In genomic region chr4:143531368-143531767, GRCh38 we compare ENCODE assay signal across 9 cellular contexts. TPM values are rescaled to one million over a fixed set of nuclear protein-coding genes. Genes with fewer than 3 reads are reported as not detected.
DNase-seq lines count a peak whose midpoint lies in the region; ATAC-seq and TF ChIP-seq lines count a peak whose summit lies in the region.
"Had no signal": no experiment of that assay in that cellular context is flagged by ENCODE, and none has a peak within 500 bp of the region (broad histone marks: within the 10 kb centered on the region; RNA-seq: fewer than 3 reads in every experiment).

No MANE protein-coding gene starts in this region.

- no peak overlapping the region for H3K4me3 Mint-ChIP-seq in MCF 10A (ENCODE audit: unreplicated experiment)
- H3K4me3 Mint-ChIP-seq: stimulated activated naive B cell treated with anti-CD40 and anti-IgM and Interleukin-4, amounts not matched to agents 10 μg/mL and 1 μg/mL and 100 μg/mL, for 72 hours had no signal

- POLR2A ChIA-PET in MCF 10A (lab: Yijun Ruan, JAX): interaction anchor here (0.6 to 1.2 kb wide), 3 partner anchors 17 to 150 kb away, joined by 3 read pairs; partner anchors contain the start of gene SMARCA5

- DNase-seq in MCF 10A (ENCODE audit: unreplicated experiment): peak; percentile 22
- DNase-seq in breast epithelium (ENCODE audit: low spot score in 2 of 2): no peak
- no peak for DNase-seq in LNCaP clone FGC (ENCODE audit: low read depth)
- DNase-seq in epithelial cell of esophagus (ENCODE audit: low read depth): peak; percentile 7
- no peak for DNase-seq in thoracic aorta (ENCODE audit: low spot score)
- DNase-seq in COLO668 (lab: John Stamatoyannopoulos, UW; ENCODE audit: unreplicated experiment): no peak
- DNase-seq in stimulated activated CD4-positive, alpha-beta T cell treated with anti-CD3 and anti-CD28 coated beads, Interleukin-4, amount 100 ng/mL, for 1 hour: no peak
- DNase-seq: stimulated activated naive B cell treated with anti-CD40 and anti-IgM and Interleukin-4, amounts not matched to agents 10 μg/mL and 1 μg/mL and 100 μg/mL, for 72 hours had no signal

- no peak overlapping the region for H3K27ac ChIP-seq in breast epithelium
- no peak overlapping the region for H3K27ac ChIP-seq in thoracic aorta

- no peak for TF ChIP-seq POLR2A in breast epithelium (IDR thresholded peaks at IDR 0.05)

- H3K27me3 Mint-ChIP-seq in MCF 10A (ENCODE audit: insufficient read depth, unreplicated experiment): no peaks in the 10 kb centered on the region
- H3K27me3 Mint-ChIP-seq: stimulated activated naive B cell treated with anti-CD40 and anti-IgM and Interleukin-4, amounts not matched to agents 10 μg/mL and 1 μg/mL and 100 μg/mL, for 72 hours had no signal

- H3K27me3 ChIP-seq in breast epithelium: no peaks in the 10 kb centered on the region
- H3K27me3 ChIP-seq in thoracic aorta (replicated peaks; ENCODE audit: insufficient read depth): no peaks in the 10 kb centered on the region

- H3K27ac Mint-ChIP-seq in MCF 10A (ENCODE audit: low read depth, unreplicated experiment): peak overlapping the region; percentile 49
- H3K27ac Mint-ChIP-seq: stimulated activated naive B cell treated with anti-CD40 and anti-IgM and Interleukin-4, amounts not matched to agents 10 μg/mL and 1 μg/mL and 100 μg/mL, for 72 hours had no signal

- ATAC-seq in thoracic aorta (ENCODE audit: insufficient number of reproducible peaks, low FRiP score, low read depth): no peak
- ATAC-seq in HG02610 (IDR thresholded peaks at IDR 0.05; ENCODE audit: unreplicated experiment): no peak

- H3K4me1 ChIP-seq in breast epithelium (no peaks in the 10 kb centered on the region), thoracic aorta (ENCODE audit: control insufficient read depth in 1 of 2, low read depth in 2 of 2) (peaks cover 0 to 5% of the 10 kb centered on the region in 2 donors)

- H3K9me3 ChIP-seq in breast epithelium: no peaks in the 10 kb centered on the region
- H3K9me3 ChIP-seq in thoracic aorta: no peaks in the 10 kb centered on the region

- H3K36me3 ChIP-seq in breast epithelium (peaks cover 11% of the 10 kb centered on the region), thoracic aorta (peaks cover 56% of the 10 kb centered on the region)

- CTCF ChIA-PET in MCF 10A (lab: Yijun Ruan, JAX): interaction anchor here (0.6 to 2.4 kb wide), 18 partner anchors 9 to 1531 kb away, joined by 3 to 14 read pairs (median 3); no protein-coding TSS in a partner anchor

- H3K9me3 Mint-ChIP-seq in MCF 10A (ENCODE audit: unreplicated experiment): no peaks in the 10 kb centered on the region
- H3K9me3 Mint-ChIP-seq: stimulated activated naive B cell treated with anti-CD40 and anti-IgM and Interleukin-4, amounts not matched to agents 10 μg/mL and 1 μg/mL and 100 μg/mL, for 72 hours had no signal

- H3K4me1 Mint-ChIP-seq in MCF 10A (ENCODE audit: insufficient read depth, unreplicated experiment): peaks cover 4% of the 10 kb centered on the region

- peaks cover 85% of the 10 kb centered on the region for H3K36me3 Mint-ChIP-seq in MCF 10A (ENCODE audit: insufficient read depth, unreplicated experiment)

- no TSS peak for BruUV-seq in MCF 10A (replicated peaks; lab: Mats Ljungman, UMichigan)

- peak; percentile 43 for TF ChIP-seq CTCF in MCF 10A (IDR thresholded peaks at IDR 0.05; ENCODE audit: unreplicated experiment)
- TF ChIP-seq CTCF in breast epithelium (IDR thresholded peaks at IDR 0.05): no peak
- TF ChIP-seq CTCF in LNCaP clone FGC (IDR thresholded peaks at IDR 0.05; ENCODE audit: control insufficient read depth, extremely low read depth, insufficient read depth): peak; percentile 45
- TF ChIP-seq CTCF in epithelial cell of esophagus (IDR thresholded peaks at IDR 0.05; ENCODE audit: insufficient read depth, low read depth, low read length, missing control alignments): peak; percentile 40
- peak; percentile 19 for TF ChIP-seq CTCF in thoracic aorta (IDR thresholded peaks at IDR 0.05)

- H3K4me3 ChIP-seq in breast epithelium: no peak overlapping the region
- H3K4me3 ChIP-seq in LNCaP clone FGC (ENCODE audit: low read depth, low read length): no peak overlapping the region
- no peak overlapping the region for H3K4me3 ChIP-seq in epithelial cell of esophagus (ENCODE audit: low read length)
- no peak overlapping the region for H3K4me3 ChIP-seq in thoracic aorta

- intact Hi-C loops in MCF 10A (cut with micrococcal nuclease) (no loop called here), breast epithelium (cut with DNase I; ENCODE audit: low total_unique reads) (no loop called here)

RNA-seq across cellular contexts. Expression of gene SMARCA5, which starts 17.9 kb away (rescaled TPM):
- total RNA-seq in MCF 10A (2022) (47.2 and 49.0 TPM in 2 replicates), breast epithelium (10 to 100 TPM; 34.7 to 58.2 (median 53.4) TPM), thoracic aorta (10 to 100 TPM; 19.2 to 75.8 TPM)

Comparison
In these comparisons a context has a peak if more than half of its experiments do, and no peak if none do; other contexts are left out.
1. DNase-seq: peak in MCF 10A (single experiment) and epithelial cell of esophagus (single experiment); none in breast epithelium (0 of 2), LNCaP clone FGC (single experiment), thoracic aorta (single experiment), COLO668 (single experiment) and stimulated activated CD4-positive, alpha-beta T cell treated with anti-CD3 and anti-CD28 coated beads, Interleukin-4, amount 100 ng/mL, for 1 hour (single experiment).
2. CTCF ChIP-seq: peak in MCF 10A (single experiment), LNCaP clone FGC (single experiment), epithelial cell of esophagus (single experiment) and thoracic aorta (single experiment); none in breast epithelium (0 of 3).